23 cellular contexts compared by ENCODE assay signal in genomic region chr10:49435225-49435624, GRCh38. TPM values are rescaled to one million over a fixed set of nuclear protein-coding genes. Genes with fewer than 3 reads are reported as not detected.
DNase-seq lines count a peak whose midpoint lies in the region; ATAC-seq and TF ChIP-seq lines count a peak whose summit lies in the region.
"Had no signal": no experiment of that assay in that cellular context is flagged by ENCODE, and none has a peak within 500 bp of the region (broad histone marks: within the 10 kb centered on the region; RNA-seq: fewer than 3 reads in every experiment).

No MANE protein-coding gene starts in this region.

- no peaks in the 10 kb centered on the region for H3K4me1 ChIP-seq in left ventricle myocardium inferior
- H3K4me1 ChIP-seq: BE2C had no signal

- ATAC-seq in left ventricle myocardium superior (peak; percentile 32), GM19467 (IDR thresholded peaks at IDR 0.05; ENCODE audit: unreplicated experiment) (no peak)

- H3K27ac ChIP-seq in left ventricle myocardium inferior (replicated peaks), result no peak overlapping the region
- no peak overlapping the region for H3K27ac ChIP-seq in caudate nucleus (ENCODE audit: low read depth, low read length)
- H3K27ac ChIP-seq: HL-60, KMS-11, SK-N-MC had no signal

- peaks cover 11% of the 10 kb centered on the region for H3K9me3 ChIP-seq in left ventricle myocardium inferior (replicated peaks)
- H3K9me3 ChIP-seq: BE2C had no signal

- no peak overlapping the region for H3K4me3 ChIP-seq in left ventricle myocardium inferior
- H3K4me3 ChIP-seq in fibroblast of villous mesenchyme (ENCODE audit: low read depth, low read length), result no peak overlapping the region
- H3K4me3 ChIP-seq: SK-N-MC had no signal

- H3K36me3 ChIP-seq in left ventricle myocardium inferior, result peaks cover 5% of the 10 kb centered on the region
- H3K36me3 ChIP-seq: BE2C had no signal

- H3K27me3 ChIP-seq in left ventricle myocardium inferior (ENCODE audit: low read depth), result no peaks in the 10 kb centered on the region
- H3K27me3 ChIP-seq: BE2C had no signal

- TF ChIP-seq CTCF in left ventricle myocardium inferior (IDR thresholded peaks at IDR 0.05; ENCODE audit: borderline replicate concordance) (no peak), fibroblast of villous mesenchyme (IDR thresholded peaks at IDR 0.05; ENCODE audit: insufficient read depth, low read depth, low read length) (no peak)

- DNase-seq in left ventricle myocardium superior, result no peak
- no peak for DNase-seq in left ventricle myocardium inferior
- DNase-seq in OCI-M1 (lab: John Stamatoyannopoulos, UW), result peak; percentile 2
- DNase-seq in fibroblast of villous mesenchyme (ENCODE audit: low read depth), result peak; percentile 23
- DNase-seq in hepatic stellate cell (ENCODE audit: low spot score), result no peak
- DNase-seq in caudate nucleus (lab: John Stamatoyannopoulos, UW), result no peak
- DNase-seq: BE2C, DMS79 treated with DMSO at 0.1 percent for 48 hours, GOT3, HCEC 1CT, NCI-H1048, NCI-H1417 treated with DMSO at 0.1 percent for 48 hours, NCI-H187 treated with DMSO at 0.1 percent for 48 hours, NCI-H226, NCI-H524, SHP77, T-helper 2 cell had no signal

- intact Hi-C loops in left ventricle myocardium superior (cut with micrococcal nuclease) (no loop called here), left ventricle myocardium inferior (cut with micrococcal nuclease) (no loop called here)

RNA-seq across cellular contexts. Expression of gene DRGX, which starts 39.3 kb away (rescaled TPM):
- total RNA-seq in left ventricle myocardium superior (not detected), left ventricle myocardium inferior (not detected), fibroblast of villous mesenchyme (not detected in 2 replicates)
- total RNA-seq: A673, RPMI7951 had no signal

Comparison
In these comparisons a context has a peak if more than half of its experiments do, and no peak if none do; other contexts are left out.
1. DNase-seq: peak in OCI-M1 (single experiment) and fibroblast of villous mesenchyme (single experiment); none in left ventricle myocardium superior (single experiment), left ventricle myocardium inferior (single experiment), hepatic stellate cell (single experiment) and caudate nucleus (0 of 61).